ENCODE assay signal across 8 cellular contexts in the genomic region with DNA sequence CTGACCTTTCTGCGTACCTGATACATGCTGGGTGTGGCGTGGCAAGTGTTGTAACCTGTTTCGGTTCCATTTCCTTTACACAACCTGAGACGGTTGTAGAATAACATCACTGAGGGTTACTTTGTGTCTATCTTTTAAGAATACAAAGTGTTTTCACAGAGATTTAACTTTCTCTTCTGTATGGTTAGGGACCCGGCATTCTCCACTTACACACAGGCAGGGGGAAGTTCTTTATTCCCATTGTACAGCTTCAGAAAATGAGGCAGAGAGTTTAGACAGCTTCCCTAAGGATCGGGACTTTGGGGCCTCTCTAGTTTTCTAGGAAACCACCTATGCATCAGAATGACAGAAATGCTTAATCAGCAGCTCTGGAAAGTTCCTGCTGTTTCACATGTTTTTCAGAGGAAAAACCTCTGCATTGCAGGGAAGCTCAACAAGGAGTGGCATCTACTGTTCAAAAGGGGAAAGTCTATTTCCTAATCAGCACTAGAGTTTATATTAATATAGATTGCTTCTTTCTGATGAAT. TPM values are rescaled to one million over a fixed set of nuclear protein-coding genes. Genes with fewer than 3 reads are reported as not detected.
DNase-seq lines count a peak whose midpoint lies in the region; ATAC-seq and TF ChIP-seq lines count a peak whose summit lies in the region.

No MANE protein-coding gene starts in this region.

- H3K9ac ChIP-seq in IMR-90 (ENCODE audit: low read depth, low read length) (peak overlapping the region; percentile 70), mucosa of rectum (ENCODE audit: low read depth in 1 of 2, low read length in 2 of 2) (peak overlapping the region; percentile 91 to 99)

- peak overlapping the region; percentile 77 for H4K91ac ChIP-seq in IMR-90 (ENCODE audit: insufficient read depth, low read depth, low read length)

- dilution Hi-C loops in IMR-90 (cut with HindIII; ENCODE audit: low sequenced_read_pairs, unreplicated experiment): no loop called here

- peaks cover 47% of the 10 kb centered on the region for H3K4me1 Mint-ChIP-seq in central memory CD8-positive, alpha-beta T cell

- H2BK5ac ChIP-seq in IMR-90 (ENCODE audit: low read depth, low read length, poor library complexity, severe bottlenecking): peak overlapping the region; percentile 90

- ATAC-seq in GM18499 (IDR thresholded peaks at IDR 0.05; ENCODE audit: insufficient read depth, unreplicated experiment): peak; percentile 57
- peak; percentile 74 for ATAC-seq in GM21619 (IDR thresholded peaks at IDR 0.05; ENCODE audit: unreplicated experiment)
- no peak for ATAC-seq in IMR-90 (ENCODE audit: low read depth)
- no peak for ATAC-seq in central memory CD8-positive, alpha-beta T cell (replicated peaks; ENCODE audit: extremely low read depth, poor library complexity, severe bottlenecking)

- peak overlapping the region; percentile 91 for H3K4me3 Mint-ChIP-seq in central memory CD8-positive, alpha-beta T cell

- no CpG with 5 or more reads among the region's 6 CpGs for WGBS in IMR-90 (ENCODE audit: extremely low coverage in 2 of 2, insufficient read length in 1 of 2), 2 experiments

- intact Hi-C loops in IMR-90 (cut with micrococcal nuclease): no loop called here

- CTCF ChIA-PET in IMR-90 (lab: Yijun Ruan, JAX): interaction anchor here (1.4 kb wide), 1 partner anchor 20 kb away, joined by 3 read pairs; no protein-coding TSS in a partner anchor

- peaks cover 14% of the 10 kb centered on the region for H3K9me1 ChIP-seq in IMR-90 (ENCODE audit: insufficient read depth, low read length)

- H3K4me3 ChIP-seq in IMR-90 (ENCODE audit: insufficient read depth, low read depth, low read length) (peak overlapping the region; percentile 62), mucosa of rectum (ENCODE audit: low read length in 2 of 2) (peak overlapping the region; percentile 82 to 89)

- H3K27me3 Mint-ChIP-seq in central memory CD8-positive, alpha-beta T cell: no peaks in the 10 kb centered on the region

- H3K36me3 ChIP-seq in IMR-90 (ENCODE audit: control insufficient read depth, insufficient read depth, low read length): no peaks in the 10 kb centered on the region
- H3K36me3 ChIP-seq in mucosa of rectum (ENCODE audit: control insufficient read depth in 2 of 2, insufficient read depth in 2 of 2, low read length in 2 of 2): peaks cover 11 to 13% of the 10 kb centered on the region in 2 donors

- peak overlapping the region; percentile 14; the same call in 1 of the 2 replicates for H4K5ac ChIP-seq in IMR-90 (ENCODE audit: low read depth, low read length)

- peak overlapping the region; percentile 96 for H2AK5ac ChIP-seq in IMR-90 (ENCODE audit: low read depth, low read length)

- H2AFZ ChIP-seq in IMR-90 (replicated peaks; ENCODE audit: low read length, poor library complexity): peak overlapping the region; percentile 98

- no peak for TF ChIP-seq CTCF in IMR-90 (conservative IDR thresholded peaks at IDR 0.05; ENCODE audit: low read depth, low read length)

- peak overlapping the region; percentile 59 for H3K4ac ChIP-seq in IMR-90 (ENCODE audit: low read depth, low read length)

- peak overlapping the region; percentile 86 for H3K27ac ChIP-seq in IMR-90 (ENCODE audit: insufficient read depth, low read length)
- peak overlapping the region; percentile 95 to 99 for H3K27ac ChIP-seq in mucosa of rectum (ENCODE audit: low read depth in 2 of 2, low read length in 2 of 2)

- no peak for DNase-seq in IMR-90
- no peak for DNase-seq in central memory CD8-positive, alpha-beta T cell (ENCODE audit: low spot score in 2 of 2)
- no peak for DNase-seq in DMS79 (lab: John Stamatoyannopoulos, UW)
- DNase-seq in DMS153 (lab: John Stamatoyannopoulos, UW): no peak
- no peak for DNase-seq in activated gamma-delta T cell treated with Interleukin-2 at 50 U/mL for 16 hours

- no peak for TF ChIP-seq POLR2A in IMR-90 (IDR thresholded peaks at IDR 0.05; ENCODE audit: low read depth, low read length)

- peaks cover 39% of the 10 kb centered on the region; the same call in 1 of the 2 replicates for H4K20me1 ChIP-seq in IMR-90 (ENCODE audit: insufficient read depth, low read length)

- peak overlapping the region; percentile 16; the same call in 1 of the 3 replicates for H2BK15ac ChIP-seq in IMR-90 (ENCODE audit: low read depth, low read length)

- TF ChIP-seq RAD21 in IMR-90 (IDR thresholded peaks at IDR 0.05; ENCODE audit: low read length): no peak

- POLR2A ChIA-PET in IMR-90 (lab: Charles Lee; ENCODE audit: unreplicated experiment): no interaction called here

- peak overlapping the region; percentile 73; the same call in 1 of the 2 replicates for H3K23ac ChIP-seq in IMR-90 (ENCODE audit: low read depth, low read length)

- BruUV-seq in IMR-90 (replicated peaks; lab: Mats Ljungman, UMichigan): no TSS peak

- H3K9me3 ChIP-seq in IMR-90 (ENCODE audit: control insufficient read depth, insufficient read depth, low read length) (no peaks in the 10 kb centered on the region), mucosa of rectum (ENCODE audit: control insufficient read depth in 2 of 2, low read length in 2 of 2) (no peaks in the 10 kb centered on the region)

- H3K79me1 ChIP-seq in IMR-90 (ENCODE audit: low read depth in 1 of 2, low read length in 2 of 2): peaks cover 33 to 76% of the 10 kb centered on the region in 2 experiments; a peak in 3 of 4 replicates

- H3K4me2 ChIP-seq in IMR-90 (ENCODE audit: low read depth, low read length): peak overlapping the region; percentile 100

- H3K27me3 ChIP-seq in IMR-90 (ENCODE audit: control insufficient read depth, insufficient read depth, low read length): no peaks in the 10 kb centered on the region
- H3K27me3 ChIP-seq in mucosa of rectum (ENCODE audit: control insufficient read depth in 2 of 2, insufficient read depth in 2 of 2, low read length in 2 of 2): no peaks in the 10 kb centered on the region

- H3K14ac ChIP-seq in IMR-90 (replicated peaks; ENCODE audit: low read depth, low read length): peak overlapping the region; percentile 56

- H3K36me3 Mint-ChIP-seq in central memory CD8-positive, alpha-beta T cell (ENCODE audit: insufficient read depth): peaks cover 14% of the 10 kb centered on the region

- peaks cover 16% of the 10 kb centered on the region for H3K4me1 ChIP-seq in IMR-90 (ENCODE audit: control insufficient read depth, insufficient read depth, low read length)
- H3K4me1 ChIP-seq in mucosa of rectum (ENCODE audit: control insufficient read depth in 2 of 2, insufficient read depth in 2 of 2, low read length in 2 of 2): peaks cover 7 to 17% of the 10 kb centered on the region in 2 donors

- peak overlapping the region; percentile 39; the same call in 1 of the 2 replicates for H3K18ac ChIP-seq in IMR-90 (ENCODE audit: low read depth, low read length)

- peak overlapping the region; percentile 98 for H2AK9ac ChIP-seq in IMR-90 (replicated peaks; ENCODE audit: low read depth, low read length, poor library complexity)

- no peaks in the 10 kb centered on the region for H3K9me3 Mint-ChIP-seq in central memory CD8-positive, alpha-beta T cell

- H4K8ac ChIP-seq in IMR-90 (ENCODE audit: low read depth in 2 of 2, low read length in 2 of 2): peak overlapping the region; percentile 46 to 75; a peak in 3 of 4 replicates

- peak overlapping the region; percentile 13; the same call in 1 of the 2 replicates for H3K56ac ChIP-seq in IMR-90 (ENCODE audit: extremely low read depth, insufficient read depth, low read length)

- H2BK20ac ChIP-seq in IMR-90 (ENCODE audit: low read depth, low read length): 0 out of 2 replicates have a peak overlapping the region, but pooled peaks have one; percentile 1

- H2BK120ac ChIP-seq in IMR-90 (ENCODE audit: low read depth, low read length): no peak overlapping the region

- in situ Hi-C loops in IMR-90 (cut with MboI; ENCODE audit: low sequenced_read_pairs): no loop called here

- H3K27ac Mint-ChIP-seq in central memory CD8-positive, alpha-beta T cell (ENCODE audit: low read depth): peak overlapping the region; percentile 95

TF ChIP-seq in IMR-90, 13 proteins besides CTCF, POLR2A, EP300 and RAD21:
- TF ChIP-seq MAFK (IDR thresholded peaks at IDR 0.05; ENCODE audit: low read depth, low read length): peak; percentile 92
- no peak for TF ChIP-seq RFX5 (IDR thresholded peaks at IDR 0.05; ENCODE audit: low read depth, low read length)

RNA-seq across cellular contexts. Expression of a gene that starts 41.3 kb away (rescaled TPM):
- total RNA-seq in IMR-90 (2012; rRNA removed): 128 and 183 TPM in 2 replicates
- polyA plus RNA-seq in IMR-90 (2012; rRNA removed): 81.9 and 91.3 TPM in 2 replicates
- 31.1 and 42.0 TPM in 2 replicates for polyA plus RNA-seq in IMR-90 (2012; cell fraction: cytosol; rRNA removed)
- 19.8 and 93.2 TPM in 2 replicates for polyA plus RNA-seq in IMR-90 (2012; cell fraction: nucleus; rRNA removed; ENCODE audit: low replicate concordance)

Comparison
In these comparisons a context has a peak if more than half of its experiments do, and no peak if none do; other contexts are left out.
1. ATAC-seq: peak in GM18499 (single experiment) and GM21619 (single experiment); none in IMR-90 (single experiment) and central memory CD8-positive, alpha-beta T cell (single experiment).